ENCODE assay signal across 10 cellular contexts in the genomic region with DNA sequence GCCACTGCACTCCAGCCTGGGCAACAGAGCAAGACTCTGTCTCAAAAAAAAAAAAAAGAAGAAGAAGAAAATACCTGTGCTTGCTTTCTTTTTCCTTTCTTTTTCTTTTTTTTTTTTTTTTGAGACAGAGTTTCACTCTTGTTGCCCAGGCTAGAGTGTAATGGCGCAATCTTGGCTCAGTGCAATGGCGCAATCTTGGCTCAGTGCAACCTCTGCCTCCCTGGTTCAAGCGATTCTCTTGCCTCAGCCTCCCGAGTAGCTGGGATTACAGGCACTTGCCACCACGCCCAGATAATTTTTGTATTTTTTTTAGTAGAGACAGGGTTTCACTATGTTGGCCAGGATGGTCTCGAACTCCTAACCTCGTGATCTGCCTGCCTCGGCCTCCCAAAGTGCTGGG. TPM values are rescaled to one million over a fixed set of nuclear protein-coding genes. Genes with fewer than 3 reads are reported as not detected.
"Had no signal": no experiment of that assay in that cellular context is flagged by ENCODE, and none has a peak within 500 bp of the region (broad histone marks: within the 10 kb centered on the region; RNA-seq: fewer than 3 reads in every experiment).

No MANE protein-coding gene starts in this region.

RNA-seq across cellular contexts. Expression of gene TEX44, which starts 58.9 kb away (rescaled TPM):
- total RNA-seq: activated CD4-positive, alpha-beta memory T cell treated with anti-CD3 and anti-CD28 coated beads for 36 hours; activated CD4-positive, alpha-beta T cell treated with anti-CD3 and anti-CD28 coated beads, Interleukin-2, amount 10 ng/mL, durations not matched to agents 7 days and 5 days; activated naive CD4-positive, alpha-beta T cell treated with anti-CD3 and anti-CD28 coated beads, Interleukin-2, amount 50 U/mL, for 72 hours; activated T-cell treated with anti-CD3 and anti-CD28 coated beads, Interleukin-2, amount 50 U/mL, for 4 hours; cardiac muscle cell; OCI-LY7; RPMI7951; SK-MEL-5; T-cell had no signal
- polyA plus RNA-seq: cardiac muscle cell, IgD-negative memory B cell had no signal
